In genomic region chr11:67024410-67024809, GRCh38 we compare ENCODE assay signal across 1 cellular context.
TF ChIP-seq lines count a peak whose summit lies in the region.

No MANE protein-coding gene starts in this region.

TF ChIP-seq in SK-N-SH treated with all-trans-retinoic acid at 6 μM for 48 hours, 23 proteins besides CTCF, POLR2A, EP300 and RAD21 (continued from another document):
- TF ChIP-seq CSRNP3 (CRISPR knock-in tag; IDR thresholded peaks at IDR 0.05) (no peak), PATZ1 (CRISPR knock-in tag; IDR thresholded peaks at IDR 0.05; ENCODE audit: borderline replicate concordance) (no peak)
